Comparison of ENCODE assay signal across 15 cellular contexts in the genomic region with DNA sequence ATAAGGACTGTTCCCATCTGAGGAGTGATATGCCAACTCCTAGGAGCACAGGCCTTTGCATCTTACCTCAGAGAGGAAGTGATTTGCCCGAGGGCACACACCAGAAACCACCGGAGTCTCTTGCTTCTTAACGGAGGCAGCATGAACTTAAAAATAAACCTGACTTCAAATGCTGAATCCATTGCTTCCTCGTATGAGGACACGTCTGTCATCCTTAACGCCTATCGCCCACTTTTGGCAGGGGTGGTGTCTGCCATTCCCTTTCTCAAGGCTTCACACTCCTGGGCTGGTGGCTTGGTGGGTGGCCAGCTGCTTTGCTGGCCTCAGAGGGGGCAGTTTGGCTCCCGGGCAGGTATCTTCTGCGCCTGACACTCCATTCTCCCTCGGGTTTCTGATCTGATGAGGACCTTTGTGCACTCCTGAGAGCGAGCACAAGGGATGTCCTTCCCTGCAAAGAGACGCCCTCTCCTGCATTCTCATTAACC. TPM values are rescaled to one million over a fixed set of nuclear protein-coding genes. Genes with fewer than 3 reads are reported as not detected.
DNase-seq lines count a peak whose midpoint lies in the region; ATAC-seq lines count a peak whose summit lies in the region.
"Had no signal": no experiment of that assay in that cellular context is flagged by ENCODE, and none has a peak within 500 bp of the region (broad histone marks: within the 10 kb centered on the region; RNA-seq: fewer than 3 reads in every experiment).

No MANE protein-coding gene starts in this region.

- peaks cover 25% of the 10 kb centered on the region for H3K4me1 Mint-ChIP-seq in stimulated activated naive CD8-positive, alpha-beta T cell treated with anti-CD3 and anti-CD28 coated beads, Interleukin-15, Interleukin-2, amounts not matched to agents 100 ng/mL and 50 ng/mL, for 24 hours (ENCODE audit: low read depth)
- H3K4me1 Mint-ChIP-seq in T-helper 17 cell (peaks cover 16% of the 10 kb centered on the region), immature natural killer cell (peaks cover 16 to 33% of the 10 kb centered on the region in 2 donors)

- no peaks in the 10 kb centered on the region for H3K9me3 Mint-ChIP-seq in stimulated activated naive CD8-positive, alpha-beta T cell treated with anti-CD3 and anti-CD28 coated beads, Interleukin-15, Interleukin-2, amounts not matched to agents 100 ng/mL and 50 ng/mL, for 24 hours
- no peaks in the 10 kb centered on the region for H3K9me3 Mint-ChIP-seq in immature natural killer cell

- peak overlapping the region; percentile 31 for H3K27ac Mint-ChIP-seq in stimulated activated naive CD8-positive, alpha-beta T cell treated with anti-CD3 and anti-CD28 coated beads, Interleukin-15, Interleukin-2, amounts not matched to agents 100 ng/mL and 50 ng/mL, for 24 hours
- peak overlapping the region; percentile 92 for H3K27ac Mint-ChIP-seq in T-helper 17 cell
- peak overlapping the region; percentile 26 to 91 (median 78) for H3K27ac Mint-ChIP-seq in immature natural killer cell

- no peaks in the 10 kb centered on the region for H3K27me3 Mint-ChIP-seq in stimulated activated naive CD8-positive, alpha-beta T cell treated with anti-CD3 and anti-CD28 coated beads, Interleukin-15, Interleukin-2, amounts not matched to agents 100 ng/mL and 50 ng/mL, for 24 hours
- H3K27me3 Mint-ChIP-seq in T-helper 17 cell = no peaks in the 10 kb centered on the region
- peaks cover 5 to 12% (median 10%) of the 10 kb centered on the region in 3 donors for H3K27me3 Mint-ChIP-seq in immature natural killer cell (ENCODE audit: low read depth in 3 of 3)

- no peak for DNase-seq in stimulated activated naive CD8-positive, alpha-beta T cell treated with anti-CD3 and anti-CD28 coated beads, Interleukin-15, Interleukin-2, amounts not matched to agents 100 U/mL and 50 U/mL, for 24 hours
- DNase-seq in T-helper 17 cell (no peak), immature natural killer cell (no peak), T-helper 9 cell (no peak)
- no peak for DNase-seq in stimulated activated CD4-positive, alpha-beta T cell treated with anti-CD3 and anti-CD28 coated beads, Interleukin-1b, Interleukin-23, amount 100 ng/mL, for 48 hours
- no peak for DNase-seq in activated effector memory CD4-positive, alpha-beta T cell treated with anti-CD3 and anti-CD28 coated beads, Interleukin-2, amount 50 U/mL, for 16 hours
- DNase-seq: activated CD8-positive, alpha-beta memory T cell treated with anti-CD3 and anti-CD28 coated beads, Interleukin-2, amount 50 U/mL, for 4 hours; NCI-H1048; ovary; stimulated activated CD4-positive, alpha-beta T cell treated with anti-CD3 and anti-CD28 coated beads, Interleukin-2, amount 100 ng/mL, for 48 hours had no signal

- peak overlapping the region; percentile 55 for H3K4me3 Mint-ChIP-seq in stimulated activated naive CD8-positive, alpha-beta T cell treated with anti-CD3 and anti-CD28 coated beads, Interleukin-15, Interleukin-2, amounts not matched to agents 100 ng/mL and 50 ng/mL, for 24 hours
- H3K4me3 Mint-ChIP-seq in T-helper 17 cell (peak overlapping the region; percentile 72), immature natural killer cell (peak overlapping the region; percentile 91 to 95 (median 94))

- no peak for ATAC-seq in stimulated activated naive CD8-positive, alpha-beta T cell treated with anti-CD3 and anti-CD28 coated beads, Interleukin-15, Interleukin-2, amounts not matched to agents 100 U/mL and 50 U/mL, for 24 hours
- no peak for ATAC-seq in T-helper 17 cell
- ATAC-seq in HG02623 (IDR thresholded peaks at IDR 0.05; ENCODE audit: unreplicated experiment) = no peak

- H3K36me3 Mint-ChIP-seq in stimulated activated naive CD8-positive, alpha-beta T cell treated with anti-CD3 and anti-CD28 coated beads, Interleukin-15, Interleukin-2, amounts not matched to agents 100 ng/mL and 50 ng/mL, for 24 hours (ENCODE audit: low read depth) = peaks cover 22% of the 10 kb centered on the region
- H3K36me3 Mint-ChIP-seq in T-helper 17 cell (ENCODE audit: low read depth) = peaks cover 2% of the 10 kb centered on the region
- H3K36me3 Mint-ChIP-seq in immature natural killer cell = peaks cover 0 to 7% (median 0%) of the 10 kb centered on the region in 3 donors

- no peaks in the 10 kb centered on the region for H3K9me3 ChIP-seq in T-helper 17 cell (ENCODE audit: control insufficient read depth, low read length, poor library complexity, severe bottlenecking)
- H3K9me3 ChIP-seq: ovary, suprapubic skin had no signal

RNA-seq across cellular contexts. Expression of a gene that starts 1.1 kb away (rescaled TPM):
- total RNA-seq in T-helper 17 cell = 10 to 100 TPM; 25.6 to 27.1 TPM
- 100 to 1,000 TPM in 1 of 3 donors, 10 to 100 TPM in 2; 90.9 to 105 (median 94.2) TPM for polyA plus RNA-seq in immature natural killer cell

RNA-seq across cellular contexts. Expression of a gene that starts 3.7 kb away (rescaled TPM):
- not detected for total RNA-seq in T-helper 17 cell
- polyA plus RNA-seq in immature natural killer cell = not detected
- total RNA-seq: kidney epithelial cell, ovary, suprapubic skin had no signal
- polyA plus RNA-seq: BJ, ovary had no signal

RNA-seq across cellular contexts. Expression of a gene that starts 11.9 kb away (rescaled TPM):
- under 1 TPM; 0.65 to 0.94 TPM for total RNA-seq in T-helper 17 cell
- 1 to 10 TPM in 2 of 3 donors, under 1 TPM in 1; 0.38 to 5.5 (median 1.5) TPM for polyA plus RNA-seq in immature natural killer cell
- total RNA-seq: kidney epithelial cell, suprapubic skin had no signal
- polyA plus RNA-seq: BJ had no signal

RNA-seq across cellular contexts. Expression of a gene that starts 13.3 kb away (rescaled TPM):
- total RNA-seq in T-helper 17 cell = not detected
- not detected for polyA plus RNA-seq in immature natural killer cell
- total RNA-seq: kidney epithelial cell had no signal
- polyA plus RNA-seq: BJ had no signal

RNA-seq across cellular contexts. Expression of a gene that starts 16.6 kb away (rescaled TPM):
- total RNA-seq in T-helper 17 cell = not detected
- polyA plus RNA-seq in immature natural killer cell = not detected

Comparison
In these comparisons a context has a peak if more than half of its experiments do, and no peak if none do; other contexts are left out.
1. H3K27ac Mint-ChIP-seq: peak in every context shown above with its lines; median percentile 92 in T-helper 17 cell; 78 in immature natural killer cell; 31 in stimulated activated naive CD8-positive, alpha-beta T cell treated with anti-CD3 and anti-CD28 coated beads, Interleukin-15, Interleukin-2, amounts not matched to agents 100 ng/mL and 50 ng/mL, for 24 hours.